Comparison of ENCODE assay signal across 15 cellular contexts in genomic region chr22:27378994-27379393, GRCh38.
"Had no signal": no experiment of that assay in that cellular context is flagged by ENCODE, and none has a peak within 500 bp of the region (broad histone marks: within the 10 kb centered on the region; RNA-seq: fewer than 3 reads in every experiment).

No MANE protein-coding gene starts in this region.

- H3K4me3 Mint-ChIP-seq: activated naive CD4-positive, alpha-beta T cell treated with anti-CD3 and anti-CD28 coated beads for 36 hours; activated naive CD8-positive, alpha-beta T cell treated with anti-CD3 and anti-CD28 coated beads, Interleukin-2, amount 50 U/mL, for 24 hours; activated T-helper 17 cell treated with anti-CD3 and anti-CD28 coated beads, Interleukin-2, amount 50 U/mL, for 72 hours; stimulated activated naive B cell treated with anti-CD40 and anti-IgM and Interleukin-4, amounts not matched to agents 10 μg/mL and 1 μg/mL and 100 μg/mL, for 72 hours; T-cell had no signal

- H3K27ac Mint-ChIP-seq: activated naive CD4-positive, alpha-beta T cell treated with anti-CD3 and anti-CD28 coated beads for 36 hours; activated naive CD8-positive, alpha-beta T cell treated with anti-CD3 and anti-CD28 coated beads, Interleukin-2, amount 50 U/mL, for 24 hours; activated T-helper 17 cell treated with anti-CD3 and anti-CD28 coated beads, Interleukin-2, amount 50 U/mL, for 72 hours; stimulated activated naive B cell treated with anti-CD40 and anti-IgM and Interleukin-4, amounts not matched to agents 10 μg/mL and 1 μg/mL and 100 μg/mL, for 72 hours; T-cell had no signal

- DNase-seq: activated CD4-positive, alpha-beta T cell treated with anti-CD3 and anti-CD28 coated beads, Interleukin-2, amount 50 U/mL, for 4 hours; activated CD4-positive, CD25-positive, alpha-beta regulatory T cell treated with anti-CD3 and anti-CD28 coated beads, Interleukin-2, amount 50 U/mL, for 72 hours; activated naive CD4-positive, alpha-beta T cell treated with anti-CD3 and anti-CD28 coated beads for 36 hours; activated naive CD8-positive, alpha-beta T cell treated with anti-CD3 and anti-CD28 coated beads, Interleukin-2, amount 50 U/mL, for 24 hours; erythroblast; mammary epithelial cell; stimulated activated CD4-positive, alpha-beta T cell treated with anti-CD3 and anti-CD28 coated beads, Interleukin-2, amount 100 ng/mL, for 48 hours; stimulated activated naive B cell treated with anti-CD40 and anti-IgM and Interleukin-4, amounts not matched to agents 10 μg/mL and 1 μg/mL and 100 μg/mL, for 72 hours; T-cell; T-helper 9 cell had no signal

- H3K4me1 Mint-ChIP-seq: activated naive CD8-positive, alpha-beta T cell treated with anti-CD3 and anti-CD28 coated beads, Interleukin-2, amount 50 U/mL, for 24 hours; activated T-helper 17 cell treated with anti-CD3 and anti-CD28 coated beads, Interleukin-2, amount 50 U/mL, for 72 hours; stimulated activated naive B cell treated with anti-CD40 and anti-IgM and Interleukin-4, amounts not matched to agents 10 μg/mL and 1 μg/mL and 100 μg/mL, for 72 hours; T-cell had no signal

- H3K9me3 Mint-ChIP-seq: activated naive CD4-positive, alpha-beta T cell treated with anti-CD3 and anti-CD28 coated beads for 36 hours had no signal

- H3K27ac ChIP-seq: ascending aorta, cardiac muscle cell, gastroesophageal sphincter, tibial nerve had no signal

- H3K36me3 Mint-ChIP-seq: stimulated activated naive B cell treated with anti-CD40 and anti-IgM and Interleukin-4, amounts not matched to agents 10 μg/mL and 1 μg/mL and 100 μg/mL, for 72 hours; T-cell had no signal

- ATAC-seq: activated naive CD8-positive, alpha-beta T cell treated with anti-CD3 and anti-CD28 coated beads, Interleukin-2, amount 50 U/mL, for 24 hours; activated T-helper 17 cell treated with anti-CD3 and anti-CD28 coated beads, Interleukin-2, amount 50 U/mL, for 72 hours; gastroesophageal sphincter; stimulated activated naive B cell treated with anti-CD40 and anti-IgM and Interleukin-4, amounts not matched to agents 10 μg/mL and 1 μg/mL and 100 μg/mL, for 72 hours; T-cell had no signal
